In genomic region chr17:77404812-77405581, GRCh38 we compare ENCODE assay signal across 8 cellular contexts.
DNase-seq lines count a peak whose midpoint lies in the region; ATAC-seq and FAIRE-seq lines count a peak whose summit lies in the region.

No MANE protein-coding gene starts in this region.

- H3K23ac ChIP-seq in neuronal stem cell (ENCODE audit: low read depth, low read length, poor library complexity): peak overlapping the region; percentile 73

- FAIRE-seq in GM19239 (lab: Jason Lieb, UNC): peak; percentile 95

- H3K4me1 Mint-ChIP-seq in dendritic cell treated with granulocyte-macrophage colony-stimulating factor and Interleukin-4, amounts not matched to agents 40 ng/mL and 50 ng/mL, for 4 days (ENCODE audit: low read depth): peaks cover 100% of the 10 kb centered on the region

- H3K9me3 Mint-ChIP-seq in dendritic cell treated with granulocyte-macrophage colony-stimulating factor and Interleukin-4, amounts not matched to agents 40 ng/mL and 50 ng/mL, for 4 days: no peaks in the 10 kb centered on the region

- H3K4me3 ChIP-seq in neuronal stem cell (ENCODE audit: low read length in 2 of 2) (no peak overlapping the region), thymus (ENCODE audit: low read length) (peak overlapping the region; percentile 54)

- no peak overlapping the region for H2AFZ ChIP-seq in neuronal stem cell (ENCODE audit: low read length)

- peak overlapping the region; percentile 56 for H2AK5ac ChIP-seq in neuronal stem cell (ENCODE audit: low read depth, low read length)

- ATAC-seq in HG03575 (IDR thresholded peaks at IDR 0.05; ENCODE audit: extremely low read depth, insufficient number of reproducible peaks, low FRiP score, unreplicated experiment): peak; percentile 39
- no peak for ATAC-seq in GM18519 (IDR thresholded peaks at IDR 0.05; ENCODE audit: low FRiP score, unreplicated experiment)

- peaks cover 42% of the 10 kb centered on the region for H3K79me1 ChIP-seq in neuronal stem cell (ENCODE audit: low read depth, low read length)

- peak overlapping the region; percentile 64 for H3K18ac ChIP-seq in neuronal stem cell (ENCODE audit: low read length)

- peak; percentile 96 for DNase-seq in GM19239 (ENCODE audit: insufficient read length, low spot score)
- DNase-seq in activated CD4-positive, alpha-beta T cell treated with anti-CD3 and anti-CD28 coated beads for 4 hours: peak; percentile 80 to 84
- DNase-seq in neuronal stem cell (ENCODE audit: low spot score): no peak
- no peak for DNase-seq in iPS-NIHi11 (ENCODE audit: low spot score)

- peak overlapping the region; percentile 21 for H3K9ac ChIP-seq in neuronal stem cell (ENCODE audit: low read depth, low read length, poor library complexity)

- peaks cover 87% of the 10 kb centered on the region for H3K36me3 Mint-ChIP-seq in dendritic cell treated with granulocyte-macrophage colony-stimulating factor and Interleukin-4, amounts not matched to agents 40 ng/mL and 50 ng/mL, for 4 days (ENCODE audit: low read depth)

- H3K9me3 ChIP-seq in neuronal stem cell (replicated peaks in 1 of 2; ENCODE audit: control insufficient read depth in 2 of 2, insufficient read depth in 1 of 2, low read depth in 1 of 2, low read length in 2 of 2) (no peaks in the 10 kb centered on the region), thymus (ENCODE audit: control insufficient read depth) (no peaks in the 10 kb centered on the region)

- H3K4me2 ChIP-seq in neuronal stem cell (ENCODE audit: insufficient read depth, low read length, poor library complexity, severe bottlenecking): no peak overlapping the region

- intact Hi-C loops in dendritic cell treated with granulocyte-macrophage colony-stimulating factor and Interleukin-4, amounts not matched to agents 40 ng/mL and 50 ng/mL, for 4 days (cut with micrococcal nuclease): loop anchor here (10.0 kb wide), 1 partner anchor 80 kb away; no protein-coding TSS in a partner anchor

- H3K27ac Mint-ChIP-seq in dendritic cell treated with granulocyte-macrophage colony-stimulating factor and Interleukin-4, amounts not matched to agents 40 ng/mL and 50 ng/mL, for 4 days: peak overlapping the region; percentile 72

- H4K91ac ChIP-seq in neuronal stem cell (ENCODE audit: low read depth, low read length, poor library complexity): no peak overlapping the region

- no peaks in the 10 kb centered on the region for H3K27me3 Mint-ChIP-seq in dendritic cell treated with granulocyte-macrophage colony-stimulating factor and Interleukin-4, amounts not matched to agents 40 ng/mL and 50 ng/mL, for 4 days

- peak overlapping the region; percentile 75 for H3K4me3 Mint-ChIP-seq in dendritic cell treated with granulocyte-macrophage colony-stimulating factor and Interleukin-4, amounts not matched to agents 40 ng/mL and 50 ng/mL, for 4 days

- WGBS in neuronal stem cell (ENCODE audit: extremely low coverage in 2 of 2, insufficient read length in 2 of 2, insufficient replicate concordance in 1 of 2), 2 donors: no CpG with 5 or more reads among the region's 20 CpGs
- WGBS in thymus: 28% methylated on average over 20 of the region's 20 CpGs

- H2BK12ac ChIP-seq in neuronal stem cell (ENCODE audit: low read length): peak overlapping the region; percentile 94

- H3K36me3 ChIP-seq in neuronal stem cell (replicated peaks in 1 of 2; ENCODE audit: control insufficient read depth in 2 of 2, insufficient read depth in 2 of 2, low read length in 2 of 2): peaks cover 13 to 37% of the 10 kb centered on the region in 2 donors
- peaks cover 29% of the 10 kb centered on the region for H3K36me3 ChIP-seq in thymus (ENCODE audit: control insufficient read depth, insufficient read depth)

- peak overlapping the region; percentile 43 for H4K8ac ChIP-seq in neuronal stem cell (ENCODE audit: low read depth, low read length)

- H3K4me1 ChIP-seq in neuronal stem cell (ENCODE audit: control insufficient read depth in 2 of 2, insufficient read depth in 1 of 2, low read depth in 1 of 2, low read length in 2 of 2): peaks cover 0 to 27% of the 10 kb centered on the region in 2 donors
- peaks cover 80% of the 10 kb centered on the region for H3K4me1 ChIP-seq in thymus (ENCODE audit: control insufficient read depth, insufficient read depth, low read length)

- no peak overlapping the region for H2BK5ac ChIP-seq in neuronal stem cell (ENCODE audit: low read length)

- no peak overlapping the region for H2BK15ac ChIP-seq in neuronal stem cell (ENCODE audit: low read length)

- H3K27ac ChIP-seq in neuronal stem cell (replicated peaks; ENCODE audit: low read length): no peak overlapping the region
- peak overlapping the region; percentile 94 for H3K27ac ChIP-seq in thymus (ENCODE audit: low read depth)

- H3K4ac ChIP-seq in neuronal stem cell (ENCODE audit: low read length): no peak overlapping the region

- peak overlapping the region; percentile 61 for H2BK120ac ChIP-seq in neuronal stem cell (ENCODE audit: low read depth, low read length)

- H3K14ac ChIP-seq in neuronal stem cell (ENCODE audit: low read length): no peak overlapping the region

- H3K27me3 ChIP-seq in neuronal stem cell (ENCODE audit: control insufficient read depth in 3 of 3, insufficient read depth in 3 of 3, low read depth in 1 of 3, low read length in 3 of 3): no peaks in the 10 kb centered on the region
- H3K27me3 ChIP-seq in thymus (ENCODE audit: control insufficient read depth, insufficient read depth): no peaks in the 10 kb centered on the region

Comparison
In these comparisons a context has a peak if more than half of its experiments do, and no peak if none do; other contexts are left out.
1. DNase-seq: peak in GM19239 (single experiment) and activated CD4-positive, alpha-beta T cell treated with anti-CD3 and anti-CD28 coated beads for 4 hours (2 of 2); none in neuronal stem cell (single experiment) and iPS-NIHi11 (single experiment).